22 cellular contexts compared by ENCODE assay signal in the genomic region with DNA sequence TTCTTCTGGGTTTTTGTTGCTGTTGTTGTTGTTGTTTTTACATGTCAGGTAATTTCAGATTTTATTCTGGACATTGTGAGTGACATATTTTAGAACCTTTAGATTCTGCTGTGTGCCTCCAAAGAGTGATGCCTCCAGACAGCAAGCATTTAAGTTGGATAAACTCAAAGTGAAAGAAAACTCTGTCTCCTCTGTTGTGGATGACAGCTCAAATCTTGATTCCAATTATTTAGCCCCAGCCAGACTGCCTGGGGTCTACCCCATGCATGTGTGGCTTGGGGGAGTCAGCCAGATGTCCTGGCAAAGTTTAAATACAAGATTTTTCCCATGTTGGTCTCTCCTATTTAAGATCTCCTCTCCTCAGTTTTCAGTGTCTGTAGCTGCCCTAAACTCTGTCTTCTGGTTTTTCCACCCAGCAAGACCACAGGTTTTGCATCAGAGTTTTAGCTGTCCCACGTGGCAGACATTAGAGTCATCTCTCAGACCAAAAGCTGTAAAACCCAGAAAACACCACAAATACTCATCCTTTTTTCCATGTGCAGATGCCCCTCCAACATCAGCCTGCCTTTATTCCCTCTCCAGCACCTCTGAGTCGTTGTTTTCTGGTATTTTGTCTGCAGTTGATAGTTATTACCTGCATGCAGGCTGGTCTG.
"Had no signal": no experiment of that assay in that cellular context is flagged by ENCODE, and none has a peak within 500 bp of the region (broad histone marks: within the 10 kb centered on the region; RNA-seq: fewer than 3 reads in every experiment).

No MANE protein-coding gene starts in this region.

- H3K9ac ChIP-seq: parathyroid adenoma had no signal

- DNase-seq: activated CD4-positive, alpha-beta T cell treated with anti-CD3 and anti-CD28 coated beads, Interleukin-2, amount 10 ng/mL, durations not matched to agents 7 days and 5 days; activated CD8-positive, alpha-beta memory T cell treated with anti-CD3 and anti-CD28 coated beads, Interleukin-2, amount 50 U/mL, for 4 hours; activated gamma-delta T cell; activated T-cell treated with anti-CD3 and anti-CD28 coated beads, Interleukin-2, amount 50 U/mL, for 48 hours; amygdala; dermis blood vessel endothelial cell; effector memory CD4-positive, alpha-beta T cell; heart right ventricle; immature natural killer cell; mesendoderm; natural killer cell; sigmoid colon; stimulated activated CD4-positive, alpha-beta T cell treated with anti-CD3 and anti-CD28 coated beads, Interleukin-4, amount 100 ng/mL, for 4 hours; stimulated activated naive CD4-positive, alpha-beta T cell treated with Interleukin-2 at 50 U/mL for 16 hours had no signal

- ATAC-seq: gastroesophageal sphincter, heart right ventricle, natural killer cell had no signal

- H3K4me1 Mint-ChIP-seq: activated CD4-positive, alpha-beta T cell treated with anti-CD3 and anti-CD28 coated beads, Interleukin-2, amount 10 ng/mL, durations not matched to agents 7 days and 5 days; immature natural killer cell; natural killer cell had no signal

- H3K4me3 Mint-ChIP-seq: activated CD4-positive, alpha-beta T cell treated with anti-CD3 and anti-CD28 coated beads, Interleukin-2, amount 10 ng/mL, durations not matched to agents 7 days and 5 days; activated naive CD8-positive, alpha-beta T cell; immature natural killer cell; natural killer cell; T-helper 1 cell treated with Interleukin-12 subunit alpha and Interleukin-12 subunit beta and Interleukin-4 antibody, amounts not matched to agents 30 μg/mL and 1 μg/mL, for 36 hours; type B pancreatic cell had no signal

- H3K27ac ChIP-seq: cardiac muscle cell, esophagus muscularis mucosa, gastroesophageal sphincter, heart right ventricle, neutrophil, parathyroid adenoma, sigmoid colon had no signal

- H3K9me3 ChIP-seq: neutrophil had no signal

- H3K4me3 ChIP-seq: cardiac muscle cell, esophagus muscularis mucosa, gastroesophageal sphincter, heart right ventricle, sigmoid colon had no signal

- H3K27ac Mint-ChIP-seq: activated CD4-positive, alpha-beta T cell treated with anti-CD3 and anti-CD28 coated beads, Interleukin-2, amount 10 ng/mL, durations not matched to agents 7 days and 5 days; activated naive CD8-positive, alpha-beta T cell; immature natural killer cell; natural killer cell; T-helper 1 cell treated with Interleukin-12 subunit alpha and Interleukin-12 subunit beta and Interleukin-4 antibody, amounts not matched to agents 30 μg/mL and 1 μg/mL, for 36 hours; type B pancreatic cell had no signal

- H3K27me3 ChIP-seq: cardiac muscle cell, sigmoid colon had no signal

- H2AFZ ChIP-seq: parathyroid adenoma had no signal

- H3K36me3 ChIP-seq: cardiac muscle cell, esophagus muscularis mucosa, gastroesophageal sphincter, heart right ventricle, neutrophil, sigmoid colon had no signal

- H3K9me3 Mint-ChIP-seq: natural killer cell, type B pancreatic cell had no signal

- H3K4me1 ChIP-seq: esophagus muscularis mucosa, gastroesophageal sphincter, heart right ventricle, parathyroid adenoma, sigmoid colon had no signal

- H3K36me3 Mint-ChIP-seq: activated naive CD8-positive, alpha-beta T cell; immature natural killer cell; natural killer cell; type B pancreatic cell had no signal
